Comparison of ENCODE assay signal across 24 cellular contexts in genomic region chr2:233692648-233693047, GRCh38. TPM values are rescaled to one million over a fixed set of nuclear protein-coding genes. Genes with fewer than 3 reads are reported as not detected.
DNase-seq lines count a peak whose midpoint lies in the region; ATAC-seq, FAIRE-seq and TF ChIP-seq lines count a peak whose summit lies in the region.
"Had no signal": no experiment of that assay in that cellular context is flagged by ENCODE, and none has a peak within 500 bp of the region (broad histone marks: within the 10 kb centered on the region; RNA-seq: fewer than 3 reads in every experiment).

TSS of gene UGT1A6 (plus strand) at chr2:233692890. CDS start at chr2:233693005, 115 bp downstream.

- H2AFZ ChIP-seq in MM.1S (ENCODE audit: low read length) = no peak within 1 kb of the TSS

- H3K9ac ChIP-seq in mucosa of stomach (ENCODE audit: low read length) (peak within 1 kb of the TSS; percentile 59), MM.1S (ENCODE audit: low read length) (no peak within 1 kb of the TSS)

- no peaks in the 10 kb centered on the region for H4K20me1 ChIP-seq in MM.1S (ENCODE audit: insufficient read depth, low read length)

- no peaks in the 10 kb centered on the region for H3F3A ChIP-seq in MM.1S (ENCODE audit: insufficient read depth, low read length)

- H3K36me3 ChIP-seq in mucosa of stomach (ENCODE audit: control insufficient read depth, insufficient read depth, low read length) = no peaks in the 10 kb centered on the region
- H3K36me3 ChIP-seq in MM.1S (replicated peaks; ENCODE audit: insufficient read depth, low read length) = no peaks in the 10 kb centered on the region
- H3K36me3 ChIP-seq: cardiac muscle cell, gastrocnemius medialis, left ventricle myocardium inferior, right atrium auricular region, SJSA1, WERI-Rb-1 had no signal

- H3K4me1 ChIP-seq in mucosa of stomach (ENCODE audit: control insufficient read depth, insufficient read depth, low read length) = peaks cover 54% of the 10 kb centered on the region
- no peaks in the 10 kb centered on the region for H3K4me1 ChIP-seq in MM.1S (ENCODE audit: low read length)
- H3K4me1 ChIP-seq: gastrocnemius medialis, left ventricle myocardium inferior, right atrium auricular region, SJSA1 had no signal

- peak within 1 kb of the TSS; percentile 48 for H3K4me3 ChIP-seq in epithelial cell of proximal tubule (ENCODE audit: low read depth, low read length)
- H3K4me3 ChIP-seq in mucosa of stomach (ENCODE audit: low read length) = peak within 1 kb of the TSS; percentile 9
- no peak within 1 kb of the TSS for H3K4me3 ChIP-seq in MM.1S (ENCODE audit: low read length)
- H3K4me3 ChIP-seq: cardiac muscle cell, gastrocnemius medialis, left ventricle myocardium inferior, right atrium auricular region, SJSA1 had no signal

- FAIRE-seq in RCC 7860 (lab: Jason Lieb, UNC) = peak; percentile 94
- FAIRE-seq: endothelial cell of umbilical vein, H54 had no signal

- no peaks in the 10 kb centered on the region for H3K9me2 ChIP-seq in MM.1S (replicated peaks; ENCODE audit: insufficient read depth, low read length)

- H3K27me3 ChIP-seq in mucosa of stomach (ENCODE audit: control insufficient read depth, insufficient read depth, low read length) (no peaks in the 10 kb centered on the region), MM.1S (replicated peaks; ENCODE audit: insufficient read depth, low read length) (no peaks in the 10 kb centered on the region)
- H3K27me3 ChIP-seq: cardiac muscle cell, gastrocnemius medialis, right atrium auricular region, SJSA1 had no signal

- H3K9me3 ChIP-seq in mucosa of stomach (ENCODE audit: control insufficient read depth, low read length) (no peaks in the 10 kb centered on the region), MM.1S (replicated peaks; ENCODE audit: insufficient read depth, low read length) (no peaks in the 10 kb centered on the region)
- H3K9me3 ChIP-seq: gastrocnemius medialis, left ventricle myocardium inferior, right atrium auricular region, SJSA1 had no signal

- H3K27ac ChIP-seq in MM.1S (ENCODE audit: low read length) = no peak within 1 kb of the TSS
- H3K27ac ChIP-seq: cardiac muscle cell, gastrocnemius medialis, left ventricle myocardium inferior, right atrium auricular region, SJSA1, WERI-Rb-1 had no signal

- DNase-seq in RCC 7860 (ENCODE audit: low spot score) (peak; percentile 71), epithelial cell of proximal tubule (ENCODE audit: low read depth) (no peak), ureter (ENCODE audit: low spot score) (no peak), MM.1S (no peak)
- DNase-seq: activated CD4-positive, alpha-beta T cell treated with anti-CD3 and anti-CD28 coated beads, Interleukin-2, amount 50 U/mL, for 4 hours; activated gamma-delta T cell treated with Interleukin-2 at 50 U/mL for 16 hours; CD8-positive, alpha-beta memory T cell; gastrocnemius medialis; KG1; left ventricle myocardium inferior; NCI-H2029 treated with DMSO at 0.1 percent for 48 hours; OCI-M1; WERI-Rb-1 had no signal

- ATAC-seq in HG03097 (IDR thresholded peaks at IDR 0.05; ENCODE audit: low FRiP score, unreplicated experiment) (no peak), HG03460 (IDR thresholded peaks at IDR 0.05; ENCODE audit: unreplicated experiment) (no peak)
- ATAC-seq: gastrocnemius medialis had no signal

- no peak for TF ChIP-seq CTCF in epithelial cell of proximal tubule (conservative IDR thresholded peaks at IDR 0.05; ENCODE audit: low read depth, low read length)
- TF ChIP-seq CTCF in MM.1S (IDR thresholded peaks at IDR 0.05; ENCODE audit: low read length) = no peak

- H3K79me2 ChIP-seq in MM.1S (ENCODE audit: low read length) = no peaks in the 10 kb centered on the region

- no peak within 1 kb of the TSS for H3K4me2 ChIP-seq in MM.1S (ENCODE audit: low read depth, low read length)

RNA-seq across cellular contexts. Expression of gene UGT1A6, which starts in this region (rescaled TPM):
- total RNA-seq in epithelial cell of proximal tubule = 0.52 and 5.1 TPM in 2 replicates
- total RNA-seq in ureter = 134 TPM
- total RNA-seq: cardiac muscle cell; CD8-positive, alpha-beta memory T cell; Daoy; endothelial cell of umbilical vein; left ventricle myocardium inferior; mononuclear cell; right atrium auricular region; SJSA1; temporal lobe had no signal

Comparison
In these comparisons a context has a peak if more than half of its experiments do, and no peak if none do; other contexts are left out.
1. RNA of gene UGT1A6 (total RNA-seq): 134 TPM in ureter (single experiment); 0.52 to 5.1 TPM in epithelial cell of proximal tubule; every median in the first group is over 10 times any median in the second.